19 cellular contexts compared by ENCODE assay signal in the genomic region with DNA sequence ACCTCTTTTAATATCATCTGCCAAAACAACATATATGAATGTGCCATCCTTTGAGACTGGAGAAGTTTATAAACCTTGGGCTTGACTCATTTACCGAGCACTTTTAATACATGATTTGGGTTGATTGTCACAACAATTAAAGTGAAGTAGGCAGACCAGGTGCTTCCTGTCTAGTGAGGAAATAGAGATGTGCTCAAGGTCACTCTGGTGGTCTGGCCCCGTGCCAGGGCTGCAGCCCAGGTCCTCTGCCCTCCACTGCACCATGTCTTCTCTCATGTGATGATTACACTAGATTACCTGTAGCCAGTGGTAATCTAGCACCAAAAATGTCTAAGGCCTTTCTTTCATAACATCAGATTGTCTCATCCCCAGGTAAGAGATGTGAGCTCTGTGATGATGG.
DNase-seq lines count a peak whose midpoint lies in the region; ATAC-seq and TF ChIP-seq lines count a peak whose summit lies in the region.
"Had no signal": no experiment of that assay in that cellular context is flagged by ENCODE, and none has a peak within 500 bp of the region (broad histone marks: within the 10 kb centered on the region; RNA-seq: fewer than 3 reads in every experiment).

No MANE protein-coding gene starts in this region.

- intact Hi-C loops in head of caudate nucleus (cut with DNase I), result no loop called here

- H3K79me2 ChIP-seq in SK-N-SH (ENCODE audit: insufficient read depth) (no peaks in the 10 kb centered on the region), MM.1S (ENCODE audit: low read length) (no peaks in the 10 kb centered on the region)

- no peak overlapping the region for H2AFZ ChIP-seq in SK-N-SH (ENCODE audit: low read depth)
- H2AFZ ChIP-seq in MM.1S (ENCODE audit: low read length), result no peak overlapping the region

- H3K4me3 Mint-ChIP-seq in stimulated activated memory B cell treated with anti-CD40 and anti-IgM and Interleukin-4, amounts not matched to agents 10 μg/mL and 1 μg/mL and 100 μg/mL, for 72 hours, result no peak overlapping the region
- H3K4me3 Mint-ChIP-seq: endodermal cell; IgD-negative memory B cell; stimulated activated naive CD8-positive, alpha-beta T cell treated with anti-CD3 and anti-CD28 coated beads, Interleukin-15, amount 100 ng/mL, for 72 hours had no signal

- no peaks in the 10 kb centered on the region for H3K9me3 ChIP-seq in SK-N-SH
- no peaks in the 10 kb centered on the region for H3K9me3 ChIP-seq in MM.1S (replicated peaks; ENCODE audit: insufficient read depth, low read length)

- H3K9me2 ChIP-seq in SK-N-SH (no peaks in the 10 kb centered on the region), MM.1S (replicated peaks; ENCODE audit: insufficient read depth, low read length) (no peaks in the 10 kb centered on the region)

- TF ChIP-seq EP300 in SK-N-SH (IDR thresholded peaks at IDR 0.05; ENCODE audit: borderline replicate concordance in 1 of 2, low read depth in 1 of 2, low read length in 1 of 2), result no peak

- DNase-seq in SK-N-SH (peak; percentile 7), MM.1S (peak; percentile 81), RWPE1 (ENCODE audit: low spot score) (no peak), AG08396 (ENCODE audit: low spot score) (no peak), head of caudate nucleus (no peak)
- DNase-seq: activated CD8-positive, alpha-beta memory T cell treated with anti-CD3 and anti-CD28 coated beads, Interleukin-2, amount 50 U/mL, for 48 hours; activated naive CD4-positive, alpha-beta T cell treated with anti-CD3 and anti-CD28 coated beads, Interleukin-2, amount 50 U/mL, for 16 hours; brain microvascular endothelial cell; endodermal cell; foreskin keratinocyte; H7; NCI-H2171 treated with DMSO at 0.1 percent for 48 hours; stimulated activated naive CD8-positive, alpha-beta T cell treated with anti-CD3 and anti-CD28 coated beads, Interleukin-15, amount 100 ng/mL, for 72 hours had no signal

- H3K36me3 ChIP-seq in SK-N-SH (replicated peaks in 1 of 2; ENCODE audit: control insufficient read depth in 1 of 2, insufficient read depth in 2 of 2, low read length in 1 of 2) (peaks cover 76 to 81% of the 10 kb centered on the region in 2 experiments), MM.1S (replicated peaks; ENCODE audit: insufficient read depth, low read length) (no peaks in the 10 kb centered on the region)

- H3K4me1 ChIP-seq in SK-N-SH (ENCODE audit: control insufficient read depth in 1 of 2, insufficient read depth in 2 of 2, low read depth in 1 of 2, low read length in 1 of 2) (peaks cover 0 to 2% of the 10 kb centered on the region in 2 experiments; a peak in 1 of 4 replicates), MM.1S (ENCODE audit: low read length) (peaks cover 8% of the 10 kb centered on the region; the same call in 1 of the 2 replicates)
- H3K4me1 ChIP-seq: foreskin keratinocyte had no signal

- ATAC-seq in SK-N-SH treated with all-trans-retinoic acid at 6 μM for 48 hours (no peak), HG03432 (IDR thresholded peaks at IDR 0.05; ENCODE audit: unreplicated experiment) (no peak)
- ATAC-seq in stimulated activated memory B cell treated with anti-CD40 and anti-IgM and Interleukin-4, amounts not matched to agents 10 μg/mL and 1 μg/mL and 100 μg/mL, for 72 hours, result peak; percentile 56
- ATAC-seq: foreskin keratinocyte; Panc1; stimulated activated naive CD8-positive, alpha-beta T cell treated with anti-CD3 and anti-CD28 coated beads, Interleukin-15, amount 100 ng/mL, for 72 hours had no signal

- H3K4me1 Mint-ChIP-seq in stimulated activated memory B cell treated with anti-CD40 and anti-IgM and Interleukin-4, amounts not matched to agents 10 μg/mL and 1 μg/mL and 100 μg/mL, for 72 hours, result peaks cover 22% of the 10 kb centered on the region
- H3K4me1 Mint-ChIP-seq: stimulated activated naive CD8-positive, alpha-beta T cell treated with anti-CD3 and anti-CD28 coated beads, Interleukin-15, amount 100 ng/mL, for 72 hours had no signal

- CTCF ChIA-PET in SK-N-SH (lab: Yijun Ruan, JAX), result no interaction called here
- CTCF ChIA-PET in RWPE1 (lab: Yijun Ruan, JAX), result no interaction called here

- no peak overlapping the region for H3K4me2 ChIP-seq in SK-N-SH
- H3K4me2 ChIP-seq in MM.1S (ENCODE audit: low read depth, low read length), result no peak overlapping the region

- peaks cover 3% of the 10 kb centered on the region for H3F3A ChIP-seq in SK-N-SH (replicated peaks; ENCODE audit: insufficient read depth)
- no peaks in the 10 kb centered on the region for H3F3A ChIP-seq in MM.1S (ENCODE audit: insufficient read depth, low read length)

- no peaks in the 10 kb centered on the region for H3K27me3 Mint-ChIP-seq in stimulated activated memory B cell treated with anti-CD40 and anti-IgM and Interleukin-4, amounts not matched to agents 10 μg/mL and 1 μg/mL and 100 μg/mL, for 72 hours
- H3K27me3 Mint-ChIP-seq: IgD-negative memory B cell; stimulated activated naive CD8-positive, alpha-beta T cell treated with anti-CD3 and anti-CD28 coated beads, Interleukin-15, amount 100 ng/mL, for 72 hours had no signal

- H3K27ac ChIP-seq in SK-N-SH (ENCODE audit: low read depth in 2 of 2, low read length in 1 of 2) (no peak overlapping the region), MM.1S (ENCODE audit: low read length) (no peak overlapping the region), RWPE1 (peak overlapping the region; percentile 24; the same call in 1 of the 2 replicates)
- H3K27ac ChIP-seq: brain microvascular endothelial cell, foreskin keratinocyte had no signal

- POLR2A ChIA-PET in SK-N-SH (lab: Yijun Ruan, JAX), result no interaction called here
- POLR2A ChIA-PET in RWPE1 (lab: Yijun Ruan, JAX; ENCODE audit: low non-redundant PET), result no interaction called here

- no peaks in the 10 kb centered on the region for H3K9me3 Mint-ChIP-seq in stimulated activated memory B cell treated with anti-CD40 and anti-IgM and Interleukin-4, amounts not matched to agents 10 μg/mL and 1 μg/mL and 100 μg/mL, for 72 hours
- H3K9me3 Mint-ChIP-seq: endodermal cell; IgD-negative memory B cell; stimulated activated naive CD8-positive, alpha-beta T cell treated with anti-CD3 and anti-CD28 coated beads, Interleukin-15, amount 100 ng/mL, for 72 hours had no signal

- TF ChIP-seq RAD21 in SK-N-SH (IDR thresholded peaks at IDR 0.05; ENCODE audit: low read length), result no peak

- H3K27ac Mint-ChIP-seq in stimulated activated memory B cell treated with anti-CD40 and anti-IgM and Interleukin-4, amounts not matched to agents 10 μg/mL and 1 μg/mL and 100 μg/mL, for 72 hours, result no peak overlapping the region
- H3K27ac Mint-ChIP-seq: endodermal cell; stimulated activated naive CD8-positive, alpha-beta T cell treated with anti-CD3 and anti-CD28 coated beads, Interleukin-15, amount 100 ng/mL, for 72 hours had no signal

- TF ChIP-seq CTCF in SK-N-SH (IDR thresholded peaks at IDR 0.05) (no peak), MM.1S (IDR thresholded peaks at IDR 0.05; ENCODE audit: low read length) (no peak), RWPE1 (conservative IDR thresholded peaks at IDR 0.05; ENCODE audit: low read depth) (no peak)

- 74% methylated on average over 2 of the region's 2 CpGs for WGBS in SK-N-SH (ENCODE audit: low lambda C conversion rate)

- H4K20me1 ChIP-seq in SK-N-SH (ENCODE audit: insufficient read depth) (no peaks in the 10 kb centered on the region), MM.1S (ENCODE audit: insufficient read depth, low read length) (no peaks in the 10 kb centered on the region)

- H3K36me3 Mint-ChIP-seq in stimulated activated memory B cell treated with anti-CD40 and anti-IgM and Interleukin-4, amounts not matched to agents 10 μg/mL and 1 μg/mL and 100 μg/mL, for 72 hours, result peaks cover 56% of the 10 kb centered on the region

- H3K4me3 ChIP-seq in SK-N-SH (ENCODE audit: low read depth in 2 of 2, low read length in 1 of 2), result no peak overlapping the region
- no peak overlapping the region for H3K4me3 ChIP-seq in MM.1S (ENCODE audit: low read length)
- H3K4me3 ChIP-seq: skin epidermis had no signal

- H3K9ac ChIP-seq in SK-N-SH (no peak overlapping the region), MM.1S (ENCODE audit: low read length) (no peak overlapping the region)

- H3K27me3 ChIP-seq in SK-N-SH (ENCODE audit: insufficient read depth) (no peaks in the 10 kb centered on the region), MM.1S (replicated peaks; ENCODE audit: insufficient read depth, low read length) (no peaks in the 10 kb centered on the region)
- H3K27me3 ChIP-seq: brain microvascular endothelial cell, foreskin keratinocyte had no signal

TF ChIP-seq in SK-N-SH, 30 proteins besides CTCF, POLR2A, EP300 and RAD21 (continues in another document):
- TF ChIP-seq GABPA (IDR thresholded peaks at IDR 0.05; ENCODE audit: low read depth) (no peak), YY1 (IDR thresholded peaks at IDR 0.05; ENCODE audit: low read depth) (no peak), NRF1 (IDR thresholded peaks at IDR 0.05; ENCODE audit: low read depth, low read length) (no peak), POLR2AphosphoS5 (IDR thresholded peaks at IDR 0.05; ENCODE audit: low read depth, low read length) (no peak), TEAD4 (IDR thresholded peaks at IDR 0.05; ENCODE audit: borderline replicate concordance, insufficient read depth) (no peak), CHD2 (IDR thresholded peaks at IDR 0.05; ENCODE audit: low read length, partially characterized antibody) (no peak)
- TF ChIP-seq, protein P1, sequence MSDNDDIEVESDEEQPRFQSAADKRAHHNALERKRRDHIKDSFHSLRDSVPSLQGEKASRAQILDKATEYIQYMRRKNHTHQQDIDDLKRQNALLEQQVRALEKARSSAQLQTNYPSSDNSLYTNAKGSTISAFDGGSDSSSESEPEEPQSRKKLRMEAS (IDR thresholded peaks at IDR 0.05; ENCODE audit: low read depth), result no peak

TF ChIP-seq in SK-N-SH treated with all-trans-retinoic acid at 6 μM for 48 hours, 23 proteins besides CTCF, POLR2A, EP300 and RAD21 (continues in another document):
- no peak for TF ChIP-seq GLIS3 (CRISPR knock-in tag; IDR thresholded peaks at IDR 0.05)
- no peak for TF ChIP-seq SNAI2 (CRISPR knock-in tag; IDR thresholded peaks at IDR 0.05)
- TF ChIP-seq ZFP3 (CRISPR knock-in tag; IDR thresholded peaks at IDR 0.05), result no peak
- TF ChIP-seq PPARA (CRISPR knock-in tag; IDR thresholded peaks at IDR 0.05; ENCODE audit: borderline replicate concordance), result no peak
- no peak for TF ChIP-seq ZFP30 (CRISPR knock-in tag; IDR thresholded peaks at IDR 0.05)
- no peak for TF ChIP-seq ZNF70 (CRISPR knock-in tag; IDR thresholded peaks at IDR 0.05)
- TF ChIP-seq CSDC2 (CRISPR knock-in tag; IDR thresholded peaks at IDR 0.05), result no peak

Comparison
In these comparisons a context has a peak if more than half of its experiments do, and no peak if none do; other contexts are left out.
1. DNase-seq: peak in SK-N-SH (single experiment) and MM.1S (single experiment); none in RWPE1 (single experiment), AG08396 (single experiment) and head of caudate nucleus (0 of 42).